In genomic region chr1:107789817-107790609, GRCh38 we compare ENCODE assay signal across 28 cellular contexts.
DNase-seq lines count a peak whose midpoint lies in the region; TF ChIP-seq lines count a peak whose summit lies in the region.
"Had no signal": no experiment of that assay in that cellular context is flagged by ENCODE, and none has a peak within 500 bp of the region (broad histone marks: within the 10 kb centered on the region; RNA-seq: fewer than 3 reads in every experiment).

No MANE protein-coding gene starts in this region.

- TF ChIP-seq POLR2A in breast epithelium (IDR thresholded peaks at IDR 0.05), result no peak

- H3K27ac Mint-ChIP-seq in dendritic cell treated with granulocyte-macrophage colony-stimulating factor and Interleukin-4, amounts not matched to agents 40 ng/mL and 50 ng/mL, for 4 days, result peak overlapping the region; percentile 31
- H3K27ac Mint-ChIP-seq in chondrocyte (ENCODE audit: unreplicated experiment), result no peak overlapping the region
- H3K27ac Mint-ChIP-seq: activated CD4-positive, alpha-beta T cell treated with anti-CD3 and anti-CD28 coated beads for 36 hours; activated naive CD8-positive, alpha-beta T cell treated with anti-CD3 and anti-CD28 coated beads for 36 hours had no signal

- H3F3A ChIP-seq in Loucy (ENCODE audit: low read depth), result no peaks in the 10 kb centered on the region

- BruUV-seq in mammary epithelial cell (replicated peaks; lab: Mats Ljungman, UMichigan), result no TSS peak
- no TSS peak for BruUV-seq in OCI-LY7 (replicated peaks; lab: Mats Ljungman, UMichigan)

- H3K4me1 ChIP-seq in mammary epithelial cell (ENCODE audit: insufficient read depth, low read length) (no peaks in the 10 kb centered on the region), breast epithelium (peaks cover 0 to 4% of the 10 kb centered on the region in 2 donors), Loucy (ENCODE audit: insufficient read depth, low read length, poor library complexity, severe bottlenecking) (peaks cover 80% of the 10 kb centered on the region), osteoblast (ENCODE audit: insufficient read depth, low read length) (no peaks in the 10 kb centered on the region), OCI-LY7 (ENCODE audit: insufficient read depth, low read length, poor library complexity, severe bottlenecking) (peaks cover 56% of the 10 kb centered on the region)
- H3K4me1 ChIP-seq: ascending aorta, Caco-2 had no signal

- no peak overlapping the region for H3K4me2 ChIP-seq in mammary epithelial cell (ENCODE audit: insufficient read depth, low read depth, low read length)
- no peak overlapping the region for H3K4me2 ChIP-seq in Loucy (ENCODE audit: low read depth, low read length, poor library complexity, severe bottlenecking)
- H3K4me2 ChIP-seq in osteoblast (ENCODE audit: insufficient read depth, low read length), result no peak overlapping the region
- no peak overlapping the region for H3K4me2 ChIP-seq in OCI-LY7 (ENCODE audit: low read length)
- H3K4me2 ChIP-seq: KMS-11 had no signal

- in situ Hi-C loops in mammary epithelial cell (cut with MboI; ENCODE audit: low sequenced_read_pairs in 2 of 2), result loop anchor here in 1 of 2 donors (5.0 to 25.0 kb wide), 2 partner anchors 337 to 847 kb away; no protein-coding TSS in a partner anchor

- no peak overlapping the region for H3K4me3 Mint-ChIP-seq in dendritic cell treated with granulocyte-macrophage colony-stimulating factor and Interleukin-4, amounts not matched to agents 40 ng/mL and 50 ng/mL, for 4 days
- H3K4me3 Mint-ChIP-seq in chondrocyte (ENCODE audit: unreplicated experiment), result no peak overlapping the region
- H3K4me3 Mint-ChIP-seq: activated CD4-positive, alpha-beta T cell treated with anti-CD3 and anti-CD28 coated beads for 36 hours; activated naive CD8-positive, alpha-beta T cell treated with anti-CD3 and anti-CD28 coated beads for 36 hours; effector memory CD8-positive, alpha-beta T cell had no signal

- CTCF ChIA-PET in mammary epithelial cell (lab: Charles Lee; ENCODE audit: low non-redundant PET), result no interaction called here
- CTCF ChIA-PET in OCI-LY7 (lab: Charles Lee; ENCODE audit: unreplicated experiment), result no interaction called here

- DNase-seq in mammary epithelial cell (peak; percentile 19), breast epithelium (ENCODE audit: low spot score in 2 of 2) (no peak), osteoblast (ENCODE audit: insufficient read length, low spot score, missing footprints) (peak; percentile 57), chondrocyte (ENCODE audit: low spot score) (no peak), OCI-LY7 (ENCODE audit: low spot score) (no peak), cardiac septum (ENCODE audit: low spot score) (no peak)
- DNase-seq: activated CD4-positive, alpha-beta T cell treated with anti-CD3 and anti-CD28 coated beads for 36 hours; activated CD8-positive, alpha-beta memory T cell treated with anti-CD3 and anti-CD28 coated beads for 24 hours; activated naive CD8-positive, alpha-beta T cell treated with anti-CD3 and anti-CD28 coated beads for 36 hours; activated T-cell treated with anti-CD3 and anti-CD28 coated beads for 4 hours; Caco-2; caudate nucleus; cortex of kidney; DMS79; effector memory CD8-positive, alpha-beta T cell; GF-D8; head of caudate nucleus; midbrain; naive thymus-derived CD4-positive, alpha-beta T cell; NCI-H1436 treated with DMSO at 0.1 percent for 48 hours; NCI-H510A; SHP77; stimulated activated CD4-positive, alpha-beta T cell treated with anti-CD3 and anti-CD28 coated beads, Interleukin-4, amount 100 ng/mL, for 1 hour; trophoblast cell had no signal

- H3K4me1 Mint-ChIP-seq in dendritic cell treated with granulocyte-macrophage colony-stimulating factor and Interleukin-4, amounts not matched to agents 40 ng/mL and 50 ng/mL, for 4 days (ENCODE audit: low read depth), result peaks cover 60% of the 10 kb centered on the region
- H3K4me1 Mint-ChIP-seq in chondrocyte (ENCODE audit: low read depth), result peaks cover 14% of the 10 kb centered on the region

- H3K27me3 ChIP-seq in mammary epithelial cell (ENCODE audit: insufficient read depth, low read length) (no peaks in the 10 kb centered on the region), breast epithelium (no peaks in the 10 kb centered on the region), Loucy (ENCODE audit: insufficient read depth, low read length, poor library complexity, severe bottlenecking) (no peaks in the 10 kb centered on the region), osteoblast (ENCODE audit: insufficient read depth, low read length) (no peaks in the 10 kb centered on the region)
- H3K27me3 ChIP-seq: ascending aorta had no signal

- no peak overlapping the region for H3K27ac ChIP-seq in mammary epithelial cell (ENCODE audit: insufficient read depth, low read depth, low read length)
- no peak overlapping the region for H3K27ac ChIP-seq in breast epithelium
- H3K27ac ChIP-seq in osteoblast (ENCODE audit: low read depth, low read length), result no peak overlapping the region
- H3K27ac ChIP-seq in OCI-LY7 (ENCODE audit: low read depth, low read length, poor library complexity, severe bottlenecking), result no peak overlapping the region
- H3K27ac ChIP-seq: ascending aorta, KMS-11 had no signal

- intact Hi-C loops in mammary epithelial cell (cut with micrococcal nuclease), result loop anchor here (5.0 to 10.0 kb wide), 2 partner anchors 177 to 855 kb away; partner anchors contain the start of gene VAV3
- intact Hi-C loops in breast epithelium (cut with DNase I; ENCODE audit: low total_unique reads), result no loop called here
- intact Hi-C loops in dendritic cell treated with granulocyte-macrophage colony-stimulating factor and Interleukin-4, amounts not matched to agents 40 ng/mL and 50 ng/mL, for 4 days (cut with micrococcal nuclease), result loop anchor here (5.0 to 10.0 kb wide), 3 partner anchors 87 to 405 kb away; no protein-coding TSS in a partner anchor
- intact Hi-C loops in OCI-LY7 (cut with micrococcal nuclease; ENCODE audit: unreplicated experiment), result loop anchor here (5.0 kb wide), 3 partner anchors 52 to 287 kb away; no protein-coding TSS in a partner anchor
- intact Hi-C loops in cardiac septum (cut with DNase I), result loop anchor here (5.0 kb wide), 1 partner anchor 172 kb away; no protein-coding TSS in a partner anchor

- TF ChIP-seq CTCF in mammary epithelial cell (conservative IDR thresholded peaks at IDR 0.05 in 1 of 2, IDR thresholded peaks at IDR 0.05 in 1 of 2; ENCODE audit: extremely low read depth in 1 of 2, insufficient read depth in 1 of 2, low read depth in 1 of 2, low read length in 2 of 2) (no peak), breast epithelium (IDR thresholded peaks at IDR 0.05) (no peak), Loucy (conservative IDR thresholded peaks at IDR 0.05; ENCODE audit: low read length) (no peak), osteoblast (IDR thresholded peaks at IDR 0.05; ENCODE audit: extremely low read depth, low read depth, low read length) (no peak), chondrocyte (IDR thresholded peaks at IDR 0.05) (no peak), OCI-LY7 (conservative IDR thresholded peaks at IDR 0.05; ENCODE audit: low read length) (no peak)

- H3K36me3 Mint-ChIP-seq in dendritic cell treated with granulocyte-macrophage colony-stimulating factor and Interleukin-4, amounts not matched to agents 40 ng/mL and 50 ng/mL, for 4 days (ENCODE audit: low read depth), result no peaks in the 10 kb centered on the region
- H3K36me3 Mint-ChIP-seq in chondrocyte (ENCODE audit: low read depth), result no peaks in the 10 kb centered on the region

- no peaks in the 10 kb centered on the region for H3K9me3 Mint-ChIP-seq in dendritic cell treated with granulocyte-macrophage colony-stimulating factor and Interleukin-4, amounts not matched to agents 40 ng/mL and 50 ng/mL, for 4 days
- no peaks in the 10 kb centered on the region for H3K9me3 Mint-ChIP-seq in chondrocyte (ENCODE audit: low read depth)
- H3K9me3 Mint-ChIP-seq: activated naive CD8-positive, alpha-beta T cell treated with anti-CD3 and anti-CD28 coated beads for 36 hours; effector memory CD8-positive, alpha-beta T cell; naive thymus-derived CD4-positive, alpha-beta T cell had no signal

- H3K27me3 Mint-ChIP-seq in dendritic cell treated with granulocyte-macrophage colony-stimulating factor and Interleukin-4, amounts not matched to agents 40 ng/mL and 50 ng/mL, for 4 days, result no peaks in the 10 kb centered on the region
- peaks cover 17% of the 10 kb centered on the region for H3K27me3 Mint-ChIP-seq in chondrocyte (ENCODE audit: low read depth)
- H3K27me3 Mint-ChIP-seq: activated CD4-positive, alpha-beta T cell treated with anti-CD3 and anti-CD28 coated beads for 36 hours; activated naive CD8-positive, alpha-beta T cell treated with anti-CD3 and anti-CD28 coated beads for 36 hours; effector memory CD8-positive, alpha-beta T cell; naive thymus-derived CD4-positive, alpha-beta T cell had no signal

- no peaks in the 10 kb centered on the region for H3K9me2 ChIP-seq in Loucy (replicated peaks; ENCODE audit: low read depth, low read length)
- H3K9me2 ChIP-seq in OCI-LY7 (ENCODE audit: insufficient read depth, low read length), result no peaks in the 10 kb centered on the region

- H3K9ac ChIP-seq in mammary epithelial cell (ENCODE audit: insufficient read depth, low read length), result no peak overlapping the region
- peak overlapping the region; percentile 22 for H3K9ac ChIP-seq in Loucy (ENCODE audit: low read depth, low read length, poor library complexity, severe bottlenecking)
- H3K9ac ChIP-seq: KMS-11 had no signal

- dilution Hi-C loops in mammary epithelial cell (cut with HindIII; ENCODE audit: low sequenced_read_pairs), result loop anchor here (5.0 kb wide), 1 partner anchor 337 kb away; no protein-coding TSS in a partner anchor

- 92% methylated on average over 2 of the region's 3 CpGs for WGBS in mammary epithelial cell (ENCODE audit: low coverage, missing lambda C conversion rate)

- no peak overlapping the region for H3K4me3 ChIP-seq in mammary epithelial cell (replicated peaks in 1 of 3; ENCODE audit: insufficient read depth in 1 of 3, low read depth in 2 of 3, low read length in 3 of 3)
- H3K4me3 ChIP-seq in breast epithelium, result no peak overlapping the region
- no peak overlapping the region for H3K4me3 ChIP-seq in Loucy (ENCODE audit: low read length, poor library complexity, severe bottlenecking)
- H3K4me3 ChIP-seq in osteoblast (ENCODE audit: insufficient read depth, low read length), result no peak overlapping the region
- H3K4me3 ChIP-seq in OCI-LY7 (ENCODE audit: low read depth, low read length, poor library complexity, severe bottlenecking), result no peak overlapping the region
- H3K4me3 ChIP-seq: ascending aorta had no signal

- H2AFZ ChIP-seq in mammary epithelial cell (ENCODE audit: low read depth, low read length) (no peak overlapping the region), Loucy (ENCODE audit: low read length) (no peak overlapping the region), osteoblast (ENCODE audit: low read length) (no peak overlapping the region), OCI-LY7 (ENCODE audit: low read length) (no peak overlapping the region)

- POLR2A ChIA-PET in OCI-LY7 (lab: Charles Lee), result interaction anchor here (1.1 kb wide), 2 partner anchors 52 to 195 kb away, joined by 3 read pairs; no protein-coding TSS in a partner anchor

- no peaks in the 10 kb centered on the region for H3K79me2 ChIP-seq in mammary epithelial cell (ENCODE audit: insufficient read depth, low read length)
- H3K79me2 ChIP-seq in Loucy (ENCODE audit: insufficient read depth, low read length), result peaks cover 99% of the 10 kb centered on the region
- H3K79me2 ChIP-seq in osteoblast (ENCODE audit: insufficient read depth, low read length), result no peaks in the 10 kb centered on the region
- H3K79me2 ChIP-seq in OCI-LY7 (ENCODE audit: insufficient read depth, low read depth, low read length), result no peaks in the 10 kb centered on the region

- H4K20me1 ChIP-seq in mammary epithelial cell (ENCODE audit: insufficient read depth, low read length), result no peaks in the 10 kb centered on the region
- peaks cover 67% of the 10 kb centered on the region for H4K20me1 ChIP-seq in Loucy (ENCODE audit: insufficient read depth, low read length, poor library complexity, severe bottlenecking)
- H4K20me1 ChIP-seq in osteoblast (ENCODE audit: insufficient read depth, low read length), result no peaks in the 10 kb centered on the region
- H4K20me1 ChIP-seq in OCI-LY7 (ENCODE audit: insufficient read depth, low read length), result no peaks in the 10 kb centered on the region

- H3K36me3 ChIP-seq in mammary epithelial cell (ENCODE audit: insufficient read depth, low read length) (no peaks in the 10 kb centered on the region), breast epithelium (no peaks in the 10 kb centered on the region), Loucy (ENCODE audit: insufficient read depth, low read length) (peaks cover 13% of the 10 kb centered on the region; the same call in 1 of the 2 replicates), osteoblast (ENCODE audit: insufficient read depth, low read length) (no peaks in the 10 kb centered on the region), OCI-LY7 (ENCODE audit: insufficient read depth, low read length) (no peaks in the 10 kb centered on the region)
- H3K36me3 ChIP-seq: ascending aorta had no signal

- H3K9me3 ChIP-seq in mammary epithelial cell (replicated peaks; ENCODE audit: insufficient read depth, low read length), result no peaks in the 10 kb centered on the region
- H3K9me3 ChIP-seq in breast epithelium, result no peaks in the 10 kb centered on the region
- H3K9me3 ChIP-seq in Loucy (ENCODE audit: insufficient read depth, low read depth, low read length), result no peaks in the 10 kb centered on the region
- H3K9me3 ChIP-seq in osteoblast (ENCODE audit: low read depth, low read length), result no peaks in the 10 kb centered on the region
- H3K9me3 ChIP-seq in OCI-LY7 (ENCODE audit: low read length), result no peaks in the 10 kb centered on the region
- H3K9me3 ChIP-seq: ascending aorta, Caco-2 had no signal

Comparison
In these comparisons a context has a peak if more than half of its experiments do, and no peak if none do; other contexts are left out.
1. DNase-seq: peak in mammary epithelial cell (single experiment) and osteoblast (single experiment); none in breast epithelium (0 of 2), chondrocyte (single experiment), OCI-LY7 (single experiment) and cardiac septum (single experiment).